ENCODE assay signal across 26 cellular contexts in the genomic region with DNA sequence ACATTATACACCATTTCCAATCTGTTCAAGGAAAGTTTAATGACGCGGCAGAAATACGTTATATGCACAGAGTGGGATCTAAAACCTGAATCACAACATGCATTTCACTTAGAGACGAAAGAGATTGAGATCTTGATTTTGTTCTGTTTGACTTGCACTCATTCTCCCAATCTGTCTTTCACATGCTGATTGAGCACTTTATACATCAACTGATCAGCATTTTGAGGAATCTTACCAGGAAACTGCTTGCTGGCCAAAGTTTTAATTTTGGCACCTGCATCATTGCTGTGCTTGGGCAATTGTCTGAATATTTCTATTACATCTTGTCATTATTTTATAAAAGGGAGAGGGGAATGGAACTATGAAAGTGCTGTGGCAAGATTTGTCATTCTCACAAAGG.
"Had no signal": no experiment of that assay in that cellular context is flagged by ENCODE, and none has a peak within 500 bp of the region (broad histone marks: within the 10 kb centered on the region; RNA-seq: fewer than 3 reads in every experiment).

No MANE protein-coding gene starts in this region.

- H3K4me3 ChIP-seq: coronary artery, dorsolateral prefrontal cortex, heart left ventricle had no signal

- H3K27ac ChIP-seq: brain microvascular endothelial cell, coronary artery, dorsolateral prefrontal cortex, heart left ventricle had no signal

- DNase-seq: activated CD4-positive, alpha-beta T cell treated with anti-CD3 and anti-CD28 coated beads for 36 hours; activated CD4-positive, alpha-beta T cell treated with anti-CD3 and anti-CD28 coated beads, Interleukin-2, amount 50 U/mL, for 1 hour; activated CD4-positive, alpha-beta T cell treated with anti-CD3 and anti-CD28 coated beads, Interleukin-2, amount 50 U/mL, for 48 hours; activated CD4-positive, CD25-positive, alpha-beta regulatory T cell; activated CD4-positive, CD25-positive, alpha-beta regulatory T cell treated with anti-CD3 and anti-CD28 coated beads, Interleukin-2, amount 50 U/mL, for 72 hours; activated CD8-positive, alpha-beta memory T cell treated with anti-CD3 and anti-CD28 coated beads for 24 hours; activated CD8-positive, alpha-beta T cell treated with anti-CD3 and anti-CD28 coated beads for 36 hours; activated gamma-delta T cell; activated naive CD4-positive, alpha-beta T cell treated with anti-CD3 and anti-CD28 coated beads, Interleukin-2, amount 50 U/mL, for 16 hours; activated naive CD4-positive, alpha-beta T cell treated with Interleukin-2 at 50 U/mL for 16 hours; activated T-cell treated with anti-CD3 and anti-CD28 coated beads, Interleukin-2, amount 50 U/mL, for 72 hours; amniotic stem cell; anterior cingulate cortex; brain microvascular endothelial cell; dorsolateral prefrontal cortex; effector memory CD4-positive, alpha-beta T cell; endodermal cell; foreskin fibroblast; glutamatergic neuron; heart left ventricle; T-helper 2 cell had no signal

- H3K4me1 ChIP-seq: heart left ventricle had no signal

- H3K27me3 ChIP-seq: brain microvascular endothelial cell, dorsolateral prefrontal cortex, heart left ventricle had no signal

- H3K36me3 ChIP-seq: brain microvascular endothelial cell, heart left ventricle had no signal

- ATAC-seq: activated CD4-positive, alpha-beta T cell treated with anti-CD3 and anti-CD28 coated beads for 36 hours; activated CD8-positive, alpha-beta T cell treated with anti-CD3 and anti-CD28 coated beads for 36 hours; activated T-cell treated with anti-CD3 and anti-CD28 coated beads, Interleukin-2, amount 50 U/mL, for 72 hours; esophagus mucosa; heart left ventricle had no signal

- FAIRE-seq: astrocyte, bronchial epithelial cell, frontal cortex had no signal
